In genomic region chr20:875115-875514, GRCh38 we compare ENCODE assay signal across 1 cellular context.
TF ChIP-seq lines count a peak whose summit lies in the region.

No MANE protein-coding gene starts in this region.

TF ChIP-seq in GM23338, 12 proteins besides CTCF, POLR2A, EP300 and RAD21 (continued from another document):
- TF ChIP-seq ETS1 (IDR thresholded peaks at IDR 0.05) (no peak), POLR2AphosphoS5 (IDR thresholded peaks at IDR 0.05; ENCODE audit: low read depth) (no peak), JUNB (IDR thresholded peaks at IDR 0.05; ENCODE audit: unreplicated experiment) (no peak), ZNF331 (CRISPR knock-in tag; IDR thresholded peaks at IDR 0.05; ENCODE audit: low read depth) (no peak), EZH2 (IDR thresholded peaks at IDR 0.05; ENCODE audit: low read depth, unreplicated experiment) (no peak), REST (IDR thresholded peaks at IDR 0.05; ENCODE audit: unreplicated experiment) (no peak), CREB1 (CRISPR knock-in tag; IDR thresholded peaks at IDR 0.05; ENCODE audit: low read depth) (no peak), ZNF462 (CRISPR knock-in tag; IDR thresholded peaks at IDR 0.05) (no peak), NANOG (IDR thresholded peaks at IDR 0.05; ENCODE audit: borderline replicate concordance) (no peak), ZNF114 (CRISPR knock-in tag; IDR thresholded peaks at IDR 0.05) (no peak)
